In the genomic region with DNA sequence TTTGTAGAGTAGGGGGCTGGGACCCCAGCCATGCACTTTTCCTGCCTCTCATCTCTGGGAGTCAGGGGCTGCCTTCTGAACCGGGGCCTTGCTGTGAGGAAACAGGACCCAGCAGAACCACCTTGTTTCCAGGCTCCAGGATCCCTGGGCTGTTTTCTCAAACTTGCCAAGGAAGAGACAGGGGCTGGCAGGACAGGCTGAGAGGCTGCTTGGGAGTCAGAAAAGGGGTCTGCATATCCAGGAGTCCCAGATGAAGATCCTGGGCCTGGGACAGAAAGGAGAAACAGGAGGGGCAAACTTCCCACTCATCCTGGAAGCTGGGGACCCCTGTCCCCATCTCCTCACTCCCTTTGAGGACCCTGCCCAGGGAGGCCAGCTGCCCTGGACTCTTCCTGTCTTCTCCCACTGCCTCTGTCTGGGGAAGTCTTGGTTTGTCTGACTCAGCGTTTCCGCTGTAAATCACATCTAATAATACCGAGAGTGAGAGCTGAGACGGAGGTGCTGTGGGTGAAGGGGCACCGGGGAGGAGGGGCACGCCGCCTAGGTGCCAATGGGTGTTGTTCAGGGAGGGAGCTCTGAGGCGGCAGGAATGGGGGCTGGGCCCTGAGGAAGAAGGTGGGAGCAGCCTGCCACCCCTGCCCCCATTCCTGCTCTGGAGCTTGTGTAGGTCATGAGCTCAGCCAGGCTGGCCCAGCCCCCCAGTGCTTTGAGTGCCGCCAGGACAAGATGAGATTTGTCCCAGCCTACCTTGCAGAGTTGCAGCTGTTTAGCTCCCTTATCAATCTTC, we compare ENCODE assay signal across 9 cellular contexts. TPM values are rescaled to one million over a fixed set of nuclear protein-coding genes. Genes with fewer than 3 reads are reported as not detected.
DNase-seq lines count a peak whose midpoint lies in the region; TF ChIP-seq lines count a peak whose summit lies in the region.
"Had no signal": no experiment of that assay in that cellular context is flagged by ENCODE, and none has a peak within 500 bp of the region (broad histone marks: within the 10 kb centered on the region; RNA-seq: fewer than 3 reads in every experiment).

No MANE protein-coding gene starts in this region.

- H3K4me1 ChIP-seq in H9 (ENCODE audit: insufficient read depth, low read length) (peaks cover 2% of the 10 kb centered on the region; the same call in 1 of the 2 replicates), OCI-LY7 (ENCODE audit: insufficient read depth, low read length, poor library complexity, severe bottlenecking) (peaks cover 14% of the 10 kb centered on the region)

- no peaks in the 10 kb centered on the region for H3K9me3 Mint-ChIP-seq in H9
- H3K9me3 Mint-ChIP-seq in activated naive CD4-positive, alpha-beta T cell treated with anti-CD3 and anti-CD28 coated beads, Interleukin-2, amount 10 ng/mL, durations not matched to agents 7 days and 5 days: no peaks in the 10 kb centered on the region
- no peaks in the 10 kb centered on the region for H3K9me3 Mint-ChIP-seq in immature natural killer cell

- no peak overlapping the region for H3K4me2 ChIP-seq in H9 (ENCODE audit: insufficient read depth, insufficient read length, low read length)
- peak overlapping the region; percentile 34; the same call in 1 of the 2 replicates for H3K4me2 ChIP-seq in OCI-LY7 (ENCODE audit: low read length)

- H3K27me3 ChIP-seq in GM06990 (replicated peaks; ENCODE audit: control insufficient read depth, insufficient read depth, low read length): no peaks in the 10 kb centered on the region
- H3K27me3 ChIP-seq in H9 (ENCODE audit: insufficient read depth, low read length): no peaks in the 10 kb centered on the region

- no peak overlapping the region for H3K14ac ChIP-seq in H9 (ENCODE audit: insufficient read depth, low read length)

- no peaks in the 10 kb centered on the region for H3K23me2 ChIP-seq in H9 (ENCODE audit: insufficient read length, low read depth, low read length, poor library complexity, severe bottlenecking)

- H2AK5ac ChIP-seq in H9 (ENCODE audit: insufficient read length, low read length): no peak overlapping the region

- H3K4ac ChIP-seq in H9 (ENCODE audit: low read depth, low read length): no peak overlapping the region

- H3K9me3 ChIP-seq in H9 (ENCODE audit: control insufficient read depth, low read depth, low read length): no peaks in the 10 kb centered on the region
- no peaks in the 10 kb centered on the region for H3K9me3 ChIP-seq in OCI-LY7 (ENCODE audit: low read length)

- CTCF ChIA-PET in OCI-LY7 (lab: Charles Lee; ENCODE audit: unreplicated experiment): no interaction called here
- CTCF ChIA-PET in activated naive CD4-positive, alpha-beta T cell treated with anti-CD3 and anti-CD28 coated beads, Interleukin-2, amount 10 ng/mL, durations not matched to agents 7 days and 5 days (lab: Charles Lee): interaction anchor here (0.9 to 1.7 kb wide), 5 partner anchors 9 to 805 kb away, joined by 3 to 6 read pairs (median 3); no protein-coding TSS in a partner anchor

- no peak overlapping the region for H3K9ac ChIP-seq in H9 (ENCODE audit: extremely low read depth, insufficient read length, low read length)

- H3K4me1 Mint-ChIP-seq in H9: peaks cover 35 to 56% of the 10 kb centered on the region in 2 experiments
- peaks cover 51% of the 10 kb centered on the region for H3K4me1 Mint-ChIP-seq in activated naive CD4-positive, alpha-beta T cell treated with anti-CD3 and anti-CD28 coated beads, Interleukin-2, amount 10 ng/mL, durations not matched to agents 7 days and 5 days
- H3K4me1 Mint-ChIP-seq in immature natural killer cell: peaks cover 25 to 41% of the 10 kb centered on the region in 2 donors

- no CpG with 5 or more reads among the region's 10 CpGs for WGBS in H9 (ENCODE audit: extremely low coverage, insufficient read length, low lambda C conversion rate)

- no peak overlapping the region for H4K5ac ChIP-seq in H9 (ENCODE audit: insufficient read length, low read depth, low read length)

- no peak overlapping the region for H3T11ph ChIP-seq in H9 (ENCODE audit: low read length)

- no peak overlapping the region for H2BK15ac ChIP-seq in H9 (ENCODE audit: low read depth, low read length)

- no peak overlapping the region for H2BK5ac ChIP-seq in H9 (ENCODE audit: insufficient read length, low read length)

- no peaks in the 10 kb centered on the region for H4K20me1 ChIP-seq in H9 (ENCODE audit: control insufficient read depth, insufficient read depth, insufficient read length)
- no peaks in the 10 kb centered on the region for H4K20me1 ChIP-seq in OCI-LY7 (ENCODE audit: insufficient read depth, low read length)

- no peaks in the 10 kb centered on the region; the same call in 1 of the 2 replicates for H3K27me3 Mint-ChIP-seq in H9 (ENCODE audit: low read depth)
- no peaks in the 10 kb centered on the region for H3K27me3 Mint-ChIP-seq in activated naive CD4-positive, alpha-beta T cell treated with anti-CD3 and anti-CD28 coated beads, Interleukin-2, amount 10 ng/mL, durations not matched to agents 7 days and 5 days
- H3K27me3 Mint-ChIP-seq in immature natural killer cell (ENCODE audit: low read depth in 3 of 3): peaks cover 0 to 6% (median 0%) of the 10 kb centered on the region in 3 donors

- POLR2A ChIA-PET in OCI-LY7 (lab: Charles Lee): no interaction called here

- H3K79me2 ChIP-seq in H9 (ENCODE audit: insufficient read depth, low read length) (no peaks in the 10 kb centered on the region), OCI-LY7 (ENCODE audit: insufficient read depth, low read depth, low read length) (no peaks in the 10 kb centered on the region)

- H4K8ac ChIP-seq in H9 (replicated peaks; ENCODE audit: insufficient read length, low read depth, low read length): no peak overlapping the region

- no peak overlapping the region; the same call in 1 of the 2 replicates for H3K4me3 ChIP-seq in GM06990 (replicated peaks; ENCODE audit: low read depth, low read length)
- H3K4me3 ChIP-seq in OCI-LY7 (ENCODE audit: low read depth, low read length, poor library complexity, severe bottlenecking): no peak overlapping the region

- H3K18ac ChIP-seq in H9 (ENCODE audit: insufficient read length, low read depth, low read length): no peak overlapping the region

- H3K27ac Mint-ChIP-seq in H9 (peak overlapping the region in 2 of 3 experiments; percentile 75 to 82; a peak in 4 of 7 replicates), immature natural killer cell (peak overlapping the region; percentile 40 to 82 (median 68))
- peak overlapping the region; percentile 39 for H3K27ac Mint-ChIP-seq in activated naive CD4-positive, alpha-beta T cell treated with anti-CD3 and anti-CD28 coated beads, Interleukin-2, amount 10 ng/mL, durations not matched to agents 7 days and 5 days

- H2BK20ac ChIP-seq in H9 (ENCODE audit: low read depth, low read length, poor library complexity, severe bottlenecking): no peak overlapping the region

- no peak overlapping the region for H3K56ac ChIP-seq in H9 (ENCODE audit: insufficient read length, low read depth, low read length)

- H4K91ac ChIP-seq in H9 (ENCODE audit: insufficient read length, low read depth, low read length): no peak overlapping the region

- H2BK120ac ChIP-seq in H9 (ENCODE audit: low read depth, low read length, poor library complexity, severe bottlenecking): no peak overlapping the region

- H3K36me3 ChIP-seq in GM06990 (ENCODE audit: control insufficient read depth, insufficient read depth, low read length) (peaks cover 5% of the 10 kb centered on the region; the same call in 1 of the 2 replicates), OCI-LY7 (ENCODE audit: insufficient read depth, low read length) (peaks cover 15% of the 10 kb centered on the region)

- no peak overlapping the region for H3K27ac ChIP-seq in H9 (ENCODE audit: insufficient read length, low read depth, low read length)
- no peak overlapping the region for H3K27ac ChIP-seq in OCI-LY7 (ENCODE audit: low read depth, low read length, poor library complexity, severe bottlenecking)

- intact Hi-C loops in OCI-LY7 (cut with micrococcal nuclease; ENCODE audit: unreplicated experiment): loop anchor here (10.0 kb wide), 1 partner anchor 805 kb away; no protein-coding TSS in a partner anchor

- H2BK12ac ChIP-seq in H9 (ENCODE audit: insufficient read length, low read depth, low read length): no peak overlapping the region

- TF ChIP-seq CTCF in GM06990 (IDR thresholded peaks at IDR 0.05; ENCODE audit: insufficient read depth, low read length, poor library complexity, severe bottlenecking) (no peak), H9 (conservative IDR thresholded peaks at IDR 0.05) (no peak), OCI-LY7 (conservative IDR thresholded peaks at IDR 0.05; ENCODE audit: low read length) (no peak)

- H3K9me2 ChIP-seq in OCI-LY7 (ENCODE audit: insufficient read depth, low read length): no peaks in the 10 kb centered on the region

- H2AFZ ChIP-seq in H9 (ENCODE audit: low read length) (no peak overlapping the region), OCI-LY7 (ENCODE audit: low read length) (no peak overlapping the region)

- DNase-seq in GM06990 (ENCODE audit: extremely low read depth, insufficient read length) (peak; percentile 82), H9 (peak; percentile 57), OCI-LY7 (ENCODE audit: low spot score) (peak; percentile 25), immature natural killer cell (peak in 1 of 3 donors; percentile 48), KG1 (lab: John Stamatoyannopoulos, UW) (no peak), NCI-H2029 treated with DMSO at 0.1 percent for 48 hours (lab: John Stamatoyannopoulos, UW) (no peak)
- peak; percentile 60 for DNase-seq in activated naive CD4-positive, alpha-beta T cell treated with anti-CD3 and anti-CD28 coated beads, Interleukin-2, amount 10 ng/mL, durations not matched to agents 7 days and 5 days
- DNase-seq in stimulated activated CD4-positive, alpha-beta T cell treated with anti-CD3 and anti-CD28 coated beads, TNF-alpha, amount 100 ng/mL, for 48 hours (ENCODE audit: low read depth in 3 of 3): peak; percentile 54 to 79 (median 72)

- no peak overlapping the region for H3K23ac ChIP-seq in H9 (ENCODE audit: insufficient read length, low read depth, low read length)

- H3K79me1 ChIP-seq in H9 (ENCODE audit: insufficient read depth, low read depth, low read length, poor library complexity, severe bottlenecking): no peaks in the 10 kb centered on the region

- peak overlapping the region in 1 of 2 experiments; percentile 57; a peak in 3 of 5 replicates for H3K4me3 Mint-ChIP-seq in H9
- no peak overlapping the region for H3K4me3 Mint-ChIP-seq in activated naive CD4-positive, alpha-beta T cell treated with anti-CD3 and anti-CD28 coated beads, Interleukin-2, amount 10 ng/mL, durations not matched to agents 7 days and 5 days
- H3K4me3 Mint-ChIP-seq in immature natural killer cell: peak overlapping the region; percentile 15 to 75 (median 58)

- H3K36me3 Mint-ChIP-seq in H9 (ENCODE audit: insufficient read depth in 1 of 3, low read depth in 3 of 3) (peaks cover 3 to 21% (median 10%) of the 10 kb centered on the region in 3 experiments; a peak in 6 of 7 replicates), immature natural killer cell (peaks cover 2 to 6% (median 3%) of the 10 kb centered on the region in 3 donors)
- peaks cover 5% of the 10 kb centered on the region for H3K36me3 Mint-ChIP-seq in activated naive CD4-positive, alpha-beta T cell treated with anti-CD3 and anti-CD28 coated beads, Interleukin-2, amount 10 ng/mL, durations not matched to agents 7 days and 5 days

- no TSS peak for BruUV-seq in OCI-LY7 (replicated peaks; lab: Mats Ljungman, UMichigan)

RNA-seq across cellular contexts. Expression of a gene that starts 16.7 kb away (rescaled TPM):
- total RNA-seq in H9 (2021) (5.8 and 7.0 TPM in 2 replicates), OCI-LY7 (2022) (not detected in 2 replicates)
- 0.08 and 0.13 TPM in 2 replicates for total RNA-seq in OCI-LY7 (2014; rRNA removed; shearing (Covaris generic))
- polyA plus RNA-seq in immature natural killer cell: under 1 TPM in 2 of 3 donors, not detected in 1; 0.14 to 0.43 TPM
- total RNA-seq: NCI-H460 had no signal

RNA-seq across cellular contexts. Expression of a gene that starts 17.4 kb away (rescaled TPM):
- total RNA-seq in H9 (2021) (52.4 and 63.1 TPM in 2 replicates), OCI-LY7 (2022) (40.1 and 42.1 TPM in 2 replicates)
- 43.8 and 61.1 TPM in 2 replicates for total RNA-seq in OCI-LY7 (2014; rRNA removed; shearing (Covaris generic))
- 10 to 100 TPM; 22.6 to 32.7 (median 30.4) TPM for polyA plus RNA-seq in immature natural killer cell

RNA-seq across cellular contexts. Expression of a gene that starts 24.6 kb away (rescaled TPM):
- 32.8 and 34.2 TPM in 2 replicates for total RNA-seq in H9 (2021)
- 0.21 and 0.63 TPM in 2 replicates for total RNA-seq in OCI-LY7 (2014; rRNA removed; shearing (Covaris generic))
- total RNA-seq in OCI-LY7 (2022): 1.2 and 1.8 TPM in 2 replicates
- 100 to 1,000 TPM in 1 of 3 donors, 10 to 100 TPM in 2; 36.8 to 121 (median 74.1) TPM for polyA plus RNA-seq in immature natural killer cell

RNA-seq across cellular contexts. Expression of a gene that starts 40.1 kb away (rescaled TPM):
- total RNA-seq in H9 (2021): 143 and 144 TPM in 2 replicates
- total RNA-seq in OCI-LY7 (2014; rRNA removed; shearing (Covaris generic)): 89.5 and 155 TPM in 2 replicates
- 106 and 133 TPM in 2 replicates for total RNA-seq in OCI-LY7 (2022)
- polyA plus RNA-seq in immature natural killer cell: 10 to 100 TPM; 62.3 to 81.7 (median 70.9) TPM

Comparison
In these comparisons a context has a peak if more than half of its experiments do, and no peak if none do; other contexts are left out.
1. DNase-seq: peak in GM06990 (single experiment), H9 (single experiment), OCI-LY7 (single experiment), activated naive CD4-positive, alpha-beta T cell treated with anti-CD3 and anti-CD28 coated beads, Interleukin-2, amount 10 ng/mL, durations not matched to agents 7 days and 5 days (single experiment) and stimulated activated CD4-positive, alpha-beta T cell treated with anti-CD3 and anti-CD28 coated beads, TNF-alpha, amount 100 ng/mL, for 48 hours (3 of 3); none in KG1 (single experiment) and NCI-H2029 treated with DMSO at 0.1 percent for 48 hours (single experiment).
2. RNA of a gene that starts 24.6 kb away (total RNA-seq): 32.8 to 34.2 TPM in H9; 0.21 to 1.8 TPM in OCI-LY7; every median in the first group is over 10 times any median in the second.
3. Peak in every context shown above with its lines, with median percentiles within 50 percentile points of each other: H3K27ac Mint-ChIP-seq.